In the genomic region with DNA sequence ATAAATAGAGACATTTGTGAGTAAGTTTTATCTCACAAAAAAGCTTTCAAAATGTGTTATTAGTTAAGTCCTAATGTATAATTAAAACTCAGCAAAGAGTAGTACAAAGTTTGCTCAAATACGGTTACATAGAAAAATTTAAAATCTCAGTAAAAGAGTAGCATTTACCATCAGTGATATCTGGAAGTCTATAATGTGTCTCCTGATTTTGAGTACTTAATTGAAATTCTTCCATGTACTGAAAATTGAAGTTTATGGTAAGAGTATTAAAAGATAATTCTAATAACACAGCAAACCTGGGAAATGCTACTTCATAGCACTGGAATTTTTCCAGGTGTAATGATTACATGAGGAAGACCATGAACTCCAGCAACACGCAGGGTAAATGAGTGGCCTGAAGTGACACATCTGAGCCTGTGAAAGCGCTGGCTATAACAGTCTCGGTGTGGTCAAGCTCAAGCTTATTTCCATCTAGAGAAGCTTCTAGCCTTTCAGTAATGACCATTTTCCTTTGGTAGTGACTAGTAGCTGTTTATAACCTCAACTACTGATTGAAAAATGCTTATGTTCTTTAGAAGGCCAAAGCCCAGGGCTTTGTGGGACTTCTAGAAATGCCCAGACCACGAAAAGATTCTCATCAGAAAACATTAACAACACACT, we compare ENCODE assay signal across 16 cellular contexts.
DNase-seq lines count a peak whose midpoint lies in the region; ATAC-seq, FAIRE-seq and TF ChIP-seq lines count a peak whose summit lies in the region.
"Had no signal": no experiment of that assay in that cellular context is flagged by ENCODE, and none has a peak within 500 bp of the region (broad histone marks: within the 10 kb centered on the region; RNA-seq: fewer than 3 reads in every experiment).

No MANE protein-coding gene starts in this region.

- H3K9me3 Mint-ChIP-seq in natural killer cell treated with Interleukin-12 subunit alpha and Interleukin-12 subunit beta and Interleukin-15 and Interleukin-18, amount 100 ng/mL, for 72 hours = peaks cover 5% of the 10 kb centered on the region

- TF ChIP-seq RAD21 in liver (IDR thresholded peaks at IDR 0.05) = peak in 1 of 2 donors; percentile 43

- TF ChIP-seq CTCF in epithelial cell of proximal tubule (conservative IDR thresholded peaks at IDR 0.05; ENCODE audit: low read depth, low read length) = no peak
- TF ChIP-seq CTCF in liver (IDR thresholded peaks at IDR 0.05; ENCODE audit: low read depth, low read length, missing input control) = no peak

- peak overlapping the region; percentile 37 to 76 for H3K27ac ChIP-seq in liver (ENCODE audit: low read depth in 1 of 2, low read length in 2 of 2)
- H3K27ac ChIP-seq: GM23248 had no signal

- H3K27me3 ChIP-seq in liver (ENCODE audit: control insufficient read depth in 4 of 4, insufficient read depth in 4 of 4, low read length in 3 of 4) = no peaks in the 10 kb centered on the region

- H3K9me3 ChIP-seq in liver (ENCODE audit: control insufficient read depth in 4 of 4, low read length in 3 of 4) = no peaks in the 10 kb centered on the region
- H3K9me3 ChIP-seq: HAP-1 had no signal

- WGBS in liver = 51% methylated on average over 5 of the region's 5 CpGs

- FAIRE-seq in RCC 7860 (lab: Jason Lieb, UNC) = peak; percentile 79

- H3K4me3 Mint-ChIP-seq in natural killer cell treated with Interleukin-12 subunit alpha and Interleukin-12 subunit beta and Interleukin-15 and Interleukin-18, amount 100 ng/mL, for 72 hours = no peak overlapping the region
- H3K4me3 Mint-ChIP-seq: CD14-positive monocyte had no signal

- no peak for ATAC-seq in natural killer cell treated with Interleukin-12 subunit alpha and Interleukin-12 subunit beta and Interleukin-15 and Interleukin-18, amount 100 ng/mL, for 72 hours
- no peak for ATAC-seq in HG02678 (IDR thresholded peaks at IDR 0.05; ENCODE audit: unreplicated experiment)

- no peaks in the 10 kb centered on the region for H3K27me3 Mint-ChIP-seq in natural killer cell treated with Interleukin-12 subunit alpha and Interleukin-12 subunit beta and Interleukin-15 and Interleukin-18, amount 100 ng/mL, for 72 hours

- peaks cover 0 to 3% of the 10 kb centered on the region in 2 donors for H3K4me1 Mint-ChIP-seq in natural killer cell treated with Interleukin-12 subunit alpha and Interleukin-12 subunit beta and Interleukin-15 and Interleukin-18, amount 100 ng/mL, for 72 hours (ENCODE audit: low read depth in 2 of 2)
- H3K4me1 Mint-ChIP-seq: CD14-positive monocyte had no signal

- H3K27ac Mint-ChIP-seq in natural killer cell treated with Interleukin-12 subunit alpha and Interleukin-12 subunit beta and Interleukin-15 and Interleukin-18, amount 100 ng/mL, for 72 hours = no peak overlapping the region
- H3K27ac Mint-ChIP-seq: CD14-positive monocyte had no signal

- H3K9ac ChIP-seq in liver (ENCODE audit: low read depth in 1 of 2, low read length in 2 of 2) = peak overlapping the region in 1 of 2 donors; percentile 62
- H3K9ac ChIP-seq: GM23248 had no signal

- peaks cover 4 to 19% (median 8%) of the 10 kb centered on the region in 4 donors for H3K4me1 ChIP-seq in liver (ENCODE audit: control insufficient read depth in 4 of 4, insufficient read depth in 4 of 4, low read length in 3 of 4)

- H3K36me3 ChIP-seq in liver (ENCODE audit: control insufficient read depth in 4 of 4, insufficient read depth in 3 of 4, low read depth in 1 of 4, low read length in 3 of 4) = no peaks in the 10 kb centered on the region
- H3K36me3 ChIP-seq: HAP-1 had no signal

- H3K4me3 ChIP-seq in epithelial cell of proximal tubule (ENCODE audit: low read depth, low read length) (no peak overlapping the region), liver (ENCODE audit: low read depth in 1 of 3, low read length in 3 of 3) (no peak overlapping the region)
- H3K4me3 ChIP-seq: GM23248, HAP-1 had no signal

- DNase-seq in RCC 7860 (ENCODE audit: low spot score) (peak; percentile 31), epithelial cell of proximal tubule (ENCODE audit: low read depth) (peak; percentile 63), NCI-H748 (lab: John Stamatoyannopoulos, UW; ENCODE audit: unreplicated experiment) (no peak)
- no peak for DNase-seq in effector CD4-positive, alpha-beta T cell
- no peak for DNase-seq in natural killer cell treated with Interleukin-12 subunit alpha and Interleukin-12 subunit beta and Interleukin-15 and Interleukin-18, amount 100 ng/mL, for 72 hours (ENCODE audit: low spot score)
- DNase-seq: GDM1; GM23248; KG1; NCI-H1694 treated with DMSO at 0.1 percent for 48 hours; NCI-H748 treated with DMSO at 0.1 percent for 48 hours; NK-92 treated with Interleukin-12 subunit alpha and Interleukin-12 subunit beta, amount 100 ng/mL, for 24 hours; Right ventricle myocardium superior had no signal

- peaks cover 7% of the 10 kb centered on the region for H3K36me3 Mint-ChIP-seq in natural killer cell treated with Interleukin-12 subunit alpha and Interleukin-12 subunit beta and Interleukin-15 and Interleukin-18, amount 100 ng/mL, for 72 hours

TF ChIP-seq in liver, 16 proteins besides CTCF, POLR2A, EP300 and RAD21:
- TF ChIP-seq, protein P1, sequence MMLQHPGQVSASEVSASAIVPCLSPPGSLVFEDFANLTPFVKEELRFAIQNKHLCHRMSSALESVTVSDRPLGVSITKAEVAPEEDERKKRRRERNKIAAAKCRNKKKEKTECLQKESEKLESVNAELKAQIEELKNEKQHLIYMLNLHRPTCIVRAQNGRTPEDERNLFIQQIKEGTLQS (IDR thresholded peaks at IDR 0.05) = no peak
- no peak for TF ChIP-seq JUND (IDR thresholded peaks at IDR 0.05)
- TF ChIP-seq SP1 (IDR thresholded peaks at IDR 0.05) = peak; percentile 57
- no peak for TF ChIP-seq NR2F2 (IDR thresholded peaks at IDR 0.05)
- TF ChIP-seq YY1 (IDR thresholded peaks at IDR 0.05) = peak; percentile 30
- TF ChIP-seq RXRA (IDR thresholded peaks at IDR 0.05) = peak; percentile 77 to 86
- TF ChIP-seq, protein P2, sequence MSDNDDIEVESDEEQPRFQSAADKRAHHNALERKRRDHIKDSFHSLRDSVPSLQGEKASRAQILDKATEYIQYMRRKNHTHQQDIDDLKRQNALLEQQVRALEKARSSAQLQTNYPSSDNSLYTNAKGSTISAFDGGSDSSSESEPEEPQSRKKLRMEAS (IDR thresholded peaks at IDR 0.05) = peak; percentile 43
- no peak for TF ChIP-seq FOXA1 (IDR thresholded peaks at IDR 0.05)
- TF ChIP-seq, protein P3, sequence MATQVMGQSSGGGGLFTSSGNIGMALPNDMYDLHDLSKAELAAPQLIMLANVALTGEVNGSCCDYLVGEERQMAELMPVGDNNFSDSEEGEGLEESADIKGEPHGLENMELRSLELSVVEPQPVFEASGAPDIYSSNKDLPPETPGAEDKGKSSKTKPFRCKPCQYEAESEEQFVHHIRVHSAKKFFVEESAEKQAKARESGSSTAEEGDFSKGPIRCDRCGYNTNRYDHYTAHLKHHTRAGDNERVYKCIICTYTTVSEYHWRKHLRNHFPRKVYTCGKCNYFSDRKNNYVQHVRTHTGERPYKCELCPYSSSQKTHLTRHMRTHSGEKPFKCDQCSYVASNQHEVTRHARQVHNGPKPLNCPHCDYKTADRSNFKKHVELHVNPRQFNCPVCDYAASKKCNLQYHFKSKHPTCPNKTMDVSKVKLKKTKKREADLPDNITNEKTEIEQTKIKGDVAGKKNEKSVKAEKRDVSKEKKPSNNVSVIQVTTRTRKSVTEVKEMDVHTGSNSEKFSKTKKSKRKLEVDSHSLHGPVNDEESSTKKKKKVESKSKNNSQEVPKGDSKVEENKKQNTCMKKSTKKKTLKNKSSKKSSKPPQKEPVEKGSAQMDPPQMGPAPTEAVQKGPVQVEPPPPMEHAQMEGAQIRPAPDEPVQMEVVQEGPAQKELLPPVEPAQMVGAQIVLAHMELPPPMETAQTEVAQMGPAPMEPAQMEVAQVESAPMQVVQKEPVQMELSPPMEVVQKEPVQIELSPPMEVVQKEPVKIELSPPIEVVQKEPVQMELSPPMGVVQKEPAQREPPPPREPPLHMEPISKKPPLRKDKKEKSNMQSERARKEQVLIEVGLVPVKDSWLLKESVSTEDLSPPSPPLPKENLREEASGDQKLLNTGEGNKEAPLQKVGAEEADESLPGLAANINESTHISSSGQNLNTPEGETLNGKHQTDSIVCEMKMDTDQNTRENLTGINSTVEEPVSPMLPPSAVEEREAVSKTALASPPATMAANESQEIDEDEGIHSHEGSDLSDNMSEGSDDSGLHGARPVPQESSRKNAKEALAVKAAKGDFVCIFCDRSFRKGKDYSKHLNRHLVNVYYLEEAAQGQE (IDR thresholded peaks at IDR 0.05) = no peak
- no peak for TF ChIP-seq EGR1 (IDR thresholded peaks at IDR 0.05; ENCODE audit: low read depth in 2 of 2)
- TF ChIP-seq FOXA2 (IDR thresholded peaks at IDR 0.05) = peak; percentile 22
- no peak for TF ChIP-seq HNF4G (IDR thresholded peaks at IDR 0.05)
- TF ChIP-seq, protein P4, sequence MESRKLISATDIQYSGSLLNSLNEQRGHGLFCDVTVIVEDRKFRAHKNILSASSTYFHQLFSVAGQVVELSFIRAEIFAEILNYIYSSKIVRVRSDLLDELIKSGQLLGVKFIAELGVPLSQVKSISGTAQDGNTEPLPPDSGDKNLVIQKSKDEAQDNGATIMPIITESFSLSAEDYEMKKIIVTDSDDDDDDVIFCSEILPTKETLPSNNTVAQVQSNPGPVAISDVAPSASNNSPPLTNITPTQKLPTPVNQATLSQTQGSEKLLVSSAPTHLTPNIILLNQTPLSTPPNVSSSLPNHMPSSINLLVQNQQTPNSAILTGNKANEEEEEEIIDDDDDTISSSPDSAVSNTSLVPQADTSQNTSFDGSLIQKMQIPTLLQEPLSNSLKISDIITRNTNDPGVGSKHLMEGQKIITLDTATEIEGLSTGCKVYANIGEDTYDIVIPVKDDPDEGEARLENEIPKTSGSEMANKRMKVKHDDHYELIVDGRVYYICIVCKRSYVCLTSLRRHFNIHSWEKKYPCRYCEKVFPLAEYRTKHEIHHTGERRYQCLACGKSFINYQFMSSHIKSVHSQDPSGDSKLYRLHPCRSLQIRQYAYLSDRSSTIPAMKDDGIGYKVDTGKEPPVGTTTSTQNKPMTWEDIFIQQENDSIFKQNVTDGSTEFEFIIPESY (IDR thresholded peaks at IDR 0.05) = no peak
- TF ChIP-seq TAF1 (conservative IDR thresholded peaks at IDR 0.05) = no peak
- peak; percentile 37 to 55 for TF ChIP-seq HNF4A (conservative IDR thresholded peaks at IDR 0.05)
- TF ChIP-seq GABPA (IDR thresholded peaks at IDR 0.05 in 1 of 2, conservative IDR thresholded peaks at IDR 0.05 in 1 of 2) = no peak

Comparison
In these comparisons a context has a peak if more than half of its experiments do, and no peak if none do; other contexts are left out.
1. DNase-seq: peak in RCC 7860 (single experiment) and epithelial cell of proximal tubule (single experiment); none in effector CD4-positive, alpha-beta T cell (single experiment), natural killer cell treated with Interleukin-12 subunit alpha and Interleukin-12 subunit beta and Interleukin-15 and Interleukin-18, amount 100 ng/mL, for 72 hours (single experiment) and NCI-H748 (single experiment).